ENCODE assay signal across 9 cellular contexts in genomic region chr17:42408076-42408475, GRCh38. TPM values are rescaled to one million over a fixed set of nuclear protein-coding genes. Genes with fewer than 3 reads are reported as not detected.
A peak's percentile ranks its signal among the peaks of the same experiment; 100 is the strongest.
DNase-seq lines count a peak whose midpoint lies in the region; ATAC-seq and TF ChIP-seq lines count a peak whose summit lies in the region.
"Had no signal": no experiment of that assay in that cellular context is flagged by ENCODE, and none has a peak within 500 bp of the region (broad histone marks: within the 10 kb centered on the region; RNA-seq: fewer than 3 reads in every experiment).

No MANE protein-coding gene starts in this region.

- peak overlapping the region; percentile 52; the same call in 1 of the 2 replicates for H3K27ac ChIP-seq in HUES64 (ENCODE audit: low read depth, low read length)
- H3K27ac ChIP-seq in layer of hippocampus (ENCODE audit: low read depth, low read length) = peak overlapping the region; percentile 72
- H3K27ac ChIP-seq in skin epidermis = peak overlapping the region in 18 of 21 experiments; percentile 0 to 87 (median 69)
- H3K27ac ChIP-seq in testis = peak overlapping the region in 1 of 2 donors; percentile 71
- peak overlapping the region in 1 of 4 donors; percentile 37 for H3K27ac ChIP-seq in body of pancreas

- no peaks in the 10 kb centered on the region for H3K27me3 ChIP-seq in HUES64 (ENCODE audit: insufficient read depth, low read length)
- no peaks in the 10 kb centered on the region for H3K27me3 ChIP-seq in layer of hippocampus (ENCODE audit: control insufficient read depth, insufficient read depth, low read length)
- H3K27me3 ChIP-seq in testis = no peaks in the 10 kb centered on the region
- no peaks in the 10 kb centered on the region for H3K27me3 ChIP-seq in body of pancreas

- H3K4me3 ChIP-seq in HUES64 (ENCODE audit: low read length) (no peak overlapping the region), skin epidermis (no peak overlapping the region), testis (no peak overlapping the region), body of pancreas (no peak overlapping the region)

- H3K4me1 ChIP-seq in HUES64 (ENCODE audit: insufficient read depth, low read length) = peaks cover 15% of the 10 kb centered on the region
- peaks cover 36% of the 10 kb centered on the region for H3K4me1 ChIP-seq in testis
- peaks cover 22% of the 10 kb centered on the region for H3K4me1 ChIP-seq in body of pancreas

- 42% methylated on average over 1 of the region's 2 CpGs for WGBS in HUES64
- WGBS in testis, 2 donors = 66 to 80% methylated on average over 2 of the region's 2 CpGs
- 88 to 94% methylated on average over 2 of the region's 2 CpGs for WGBS in body of pancreas, 2 donors

- TF ChIP-seq CTCF in testis (IDR thresholded peaks at IDR 0.05) (no peak), body of pancreas (IDR thresholded peaks at IDR 0.05) (no peak)

- DNase-seq in dermis microvascular lymphatic vessel endothelial cell (ENCODE audit: low read depth in 2 of 2) = peak; percentile 50 to 74
- no peak for DNase-seq in testis
- no peak for DNase-seq in NCI-H1694 treated with DMSO at 0.1 percent for 48 hours (lab: John Stamatoyannopoulos, UW)
- DNase-seq in body of pancreas = no peak

- peaks cover 14% of the 10 kb centered on the region; the same call in 1 of the 2 replicates for H3K36me3 ChIP-seq in HUES64 (ENCODE audit: insufficient read depth, low read length)
- no peaks in the 10 kb centered on the region for H3K36me3 ChIP-seq in testis (ENCODE audit: low read depth, missing control alignments)
- peaks cover 0 to 2% of the 10 kb centered on the region in 2 donors for H3K36me3 ChIP-seq in body of pancreas (replicated peaks in 1 of 2; ENCODE audit: insufficient read depth in 1 of 2, low read depth in 2 of 2)

- no peak overlapping the region for H3K9ac ChIP-seq in HUES64 (ENCODE audit: low read depth, low read length)

- intact Hi-C loops in testis (cut with DNase I; ENCODE audit: low total_unique reads) = loop anchor here (5.0 kb wide), 1 partner anchor 86 kb away; no protein-coding TSS in a partner anchor
- intact Hi-C loops in body of pancreas (cut with DNase I) = loop anchor here (5.0 kb wide), 1 partner anchor 86 kb away; no protein-coding TSS in a partner anchor

- ATAC-seq in GM18858 (IDR thresholded peaks at IDR 0.05; ENCODE audit: unreplicated experiment) (no peak), body of pancreas (no peak)

- no peaks in the 10 kb centered on the region for H3K9me3 ChIP-seq in HUES64 (ENCODE audit: insufficient read depth, low read depth, low read length)
- no peaks in the 10 kb centered on the region for H3K9me3 ChIP-seq in testis
- no peaks in the 10 kb centered on the region for H3K9me3 ChIP-seq in body of pancreas

- no peak for TF ChIP-seq POLR2A in testis (IDR thresholded peaks at IDR 0.05)
- TF ChIP-seq POLR2A in body of pancreas (IDR thresholded peaks at IDR 0.05) = no peak

RNA-seq across cellular contexts. Expression of gene CAVIN1, which starts 15.0 kb away (rescaled TPM):
- 12.7 TPM for polyA plus RNA-seq in HUES64 (2013, experiment 1 of 2)
- polyA plus RNA-seq in HUES64 (2013, experiment 2 of 2) = 12.7 TPM
- total RNA-seq in dermis microvascular lymphatic vessel endothelial cell (362 and 404 TPM in 2 replicates), testis (10 to 100 TPM; 49.4 to 68.4 TPM), body of pancreas (10 to 100 TPM; 63.3 to 75.8 TPM)
- 106 TPM for polyA plus RNA-seq in testis (ENCODE audit: insufficient read depth, low read depth, low replicate concordance)
- polyA plus RNA-seq: IgD-negative memory B cell had no signal

RNA-seq across cellular contexts. Expression of gene STAT3, which starts 19.8 kb away (rescaled TPM):
- polyA plus RNA-seq in HUES64 (2013, experiment 1 of 2) = 50.2 TPM
- 47.3 TPM for polyA plus RNA-seq in HUES64 (2013, experiment 2 of 2)
- total RNA-seq in dermis microvascular lymphatic vessel endothelial cell (68.8 and 99.2 TPM in 2 replicates), testis (100 to 1,000 TPM; 107 to 117 TPM), body of pancreas (10 to 100 TPM; 79.4 to 99.5 TPM)
- polyA plus RNA-seq in testis (ENCODE audit: insufficient read depth, low read depth, low replicate concordance) = 69.5 TPM

RNA-seq across cellular contexts. Expression of gene ATP6V0A1, which starts 50.6 kb away (rescaled TPM):
- polyA plus RNA-seq in HUES64 (2013, experiment 1 of 2) = 24.8 TPM
- 25.4 TPM for polyA plus RNA-seq in HUES64 (2013, experiment 2 of 2)
- total RNA-seq in dermis microvascular lymphatic vessel endothelial cell = 16.0 and 20.2 TPM in 2 replicates
- 100 to 1,000 TPM; 131 to 143 TPM for total RNA-seq in testis
- 89.9 TPM for polyA plus RNA-seq in testis (ENCODE audit: insufficient read depth, low read depth, low replicate concordance)
- total RNA-seq in body of pancreas = 10 to 100 TPM; 35.5 to 71.5 TPM

Comparison
In these comparisons a context has a peak if more than half of its experiments do, and no peak if none do; other contexts are left out.
1. DNase-seq: peak in dermis microvascular lymphatic vessel endothelial cell (2 of 2); none in testis (single experiment), NCI-H1694 treated with DMSO at 0.1 percent for 48 hours (single experiment) and body of pancreas (0 of 4).